1 cellular context compared by ENCODE assay signal in genomic region chr1:15788624-15789301, GRCh38.
A peak's percentile ranks its signal among the peaks of the same experiment; 100 is the strongest.
TF ChIP-seq lines count a peak whose summit lies in the region.

No MANE protein-coding gene starts in this region.

TF ChIP-seq in K562, 482 proteins besides CTCF, POLR2A, EP300 and RAD21 (continued from another document and continues in another):
- TF ChIP-seq JUND (IDR thresholded peaks at IDR 0.05; ENCODE audit: borderline replicate concordance, low read depth, low read length) (peak; percentile 76), JUND (tag; IDR thresholded peaks at IDR 0.05; ENCODE audit: borderline replicate concordance, low read depth, low read length) (peak; percentile 80; the same call in 2 of the 3 replicates), ZNF263 (CRISPR knock-in tag; IDR thresholded peaks at IDR 0.05; ENCODE audit: borderline replicate concordance) (no peak), FOXA3 (CRISPR knock-in tag; conservative IDR thresholded peaks at IDR 0.05 in 1 of 2, IDR thresholded peaks at IDR 0.05 in 1 of 2) (no peak; a peak in 1 of 4 replicates), KAT8 (IDR thresholded peaks at IDR 0.05; ENCODE audit: low read depth) (no peak), FIP1L1 (IDR thresholded peaks at IDR 0.05; ENCODE audit: low read depth, low read length, poor library complexity, severe bottlenecking) (no peak), ZNF75A (CRISPR knock-in tag; IDR thresholded peaks at IDR 0.05) (no peak), MGA (IDR thresholded peaks at IDR 0.05) (no peak), MNT (conservative IDR thresholded peaks at IDR 0.05) (no peak; a peak in 1 of 4 replicates), NEUROD1 (IDR thresholded peaks at IDR 0.05; ENCODE audit: borderline replicate concordance, low read depth, low read length, partially characterized antibody) (no peak), ADNP (tag; IDR thresholded peaks at IDR 0.05) (peak; percentile 0), HMG20A (CRISPR knock-in tag; conservative IDR thresholded peaks at IDR 0.05) (no peak), RFX7 (CRISPR knock-in tag; IDR thresholded peaks at IDR 0.05) (no peak), MYBL2 (IDR thresholded peaks at IDR 0.05; ENCODE audit: low read depth) (no peak), MYBL2 (CRISPR knock-in tag; IDR thresholded peaks at IDR 0.05; ENCODE audit: borderline replicate concordance) (no peak), TFAM (CRISPR knock-in tag; conservative IDR thresholded peaks at IDR 0.05) (no peak), SRSF3 (IDR thresholded peaks at IDR 0.05; ENCODE audit: insufficient read depth, low read length) (no peak), TAL1 (IDR thresholded peaks at IDR 0.05) (no peak), HDAC8 (tag; IDR thresholded peaks at IDR 0.05) (no peak), SNAPC5 (CRISPR knock-in tag; IDR thresholded peaks at IDR 0.05) (no peak), SRF (CRISPR knock-in tag; IDR thresholded peaks at IDR 0.05) (no peak), NRF1 (conservative IDR thresholded peaks at IDR 0.05 in 1 of 2, IDR thresholded peaks at IDR 0.05 in 1 of 2) (peak in 1 of 2 experiments; percentile 6; a peak in 2 of 4 replicates), KLF13 (tag; IDR thresholded peaks at IDR 0.05; ENCODE audit: borderline replicate concordance, low read depth) (no peak), XRCC5 (IDR thresholded peaks at IDR 0.05; ENCODE audit: low read depth, low read length) (no peak), JUN (IDR thresholded peaks at IDR 0.05; ENCODE audit: borderline replicate concordance, low read depth, low read length) (peak; percentile 78; the same call in 1 of the 2 replicates), JUN (CRISPR knock-in tag; IDR thresholded peaks at IDR 0.05; ENCODE audit: borderline replicate concordance) (no peak), DNMT1 (IDR thresholded peaks at IDR 0.05) (no peak), NCOA2 (IDR thresholded peaks at IDR 0.05; ENCODE audit: partially characterized antibody in 2 of 2) (no peak), RBM34 (IDR thresholded peaks at IDR 0.05; ENCODE audit: borderline replicate concordance, insufficient read depth, low read length) (no peak), NFYB (IDR thresholded peaks at IDR 0.05; ENCODE audit: extremely low read depth, insufficient read length) (no peak), ZNF354B (CRISPR knock-in tag; IDR thresholded peaks at IDR 0.05) (no peak), ATF6 (CRISPR knock-in tag; IDR thresholded peaks at IDR 0.05) (no peak), ZNF217 (CRISPR knock-in tag; IDR thresholded peaks at IDR 0.05) (no peak), GTF2A2 (tag; IDR thresholded peaks at IDR 0.05) (no peak), ZSCAN29 (IDR thresholded peaks at IDR 0.05) (no peak), CHCHD3 (CRISPR knock-in tag; IDR thresholded peaks at IDR 0.05) (no peak), U2AF1 (optimal IDR thresholded peaks at IDR 0.05; ENCODE audit: low read depth, low read length) (no peak), GABPA (tag; conservative IDR thresholded peaks at IDR 0.05; ENCODE audit: low read depth) (no peak), ZNF780A (CRISPR knock-in tag; IDR thresholded peaks at IDR 0.05) (no peak), ZNF224 (CRISPR knock-in tag; IDR thresholded peaks at IDR 0.05) (no peak), ATF7 (IDR thresholded peaks at IDR 0.05) (peak; percentile 31; the same call in 1 of the 2 replicates), RUNX1 (IDR thresholded peaks at IDR 0.05; ENCODE audit: low read depth) (no peak), RBM22 (IDR thresholded peaks at IDR 0.05; ENCODE audit: low read depth, low read length, poor library complexity, severe bottlenecking) (no peak)
- TF ChIP-seq, protein P1, sequence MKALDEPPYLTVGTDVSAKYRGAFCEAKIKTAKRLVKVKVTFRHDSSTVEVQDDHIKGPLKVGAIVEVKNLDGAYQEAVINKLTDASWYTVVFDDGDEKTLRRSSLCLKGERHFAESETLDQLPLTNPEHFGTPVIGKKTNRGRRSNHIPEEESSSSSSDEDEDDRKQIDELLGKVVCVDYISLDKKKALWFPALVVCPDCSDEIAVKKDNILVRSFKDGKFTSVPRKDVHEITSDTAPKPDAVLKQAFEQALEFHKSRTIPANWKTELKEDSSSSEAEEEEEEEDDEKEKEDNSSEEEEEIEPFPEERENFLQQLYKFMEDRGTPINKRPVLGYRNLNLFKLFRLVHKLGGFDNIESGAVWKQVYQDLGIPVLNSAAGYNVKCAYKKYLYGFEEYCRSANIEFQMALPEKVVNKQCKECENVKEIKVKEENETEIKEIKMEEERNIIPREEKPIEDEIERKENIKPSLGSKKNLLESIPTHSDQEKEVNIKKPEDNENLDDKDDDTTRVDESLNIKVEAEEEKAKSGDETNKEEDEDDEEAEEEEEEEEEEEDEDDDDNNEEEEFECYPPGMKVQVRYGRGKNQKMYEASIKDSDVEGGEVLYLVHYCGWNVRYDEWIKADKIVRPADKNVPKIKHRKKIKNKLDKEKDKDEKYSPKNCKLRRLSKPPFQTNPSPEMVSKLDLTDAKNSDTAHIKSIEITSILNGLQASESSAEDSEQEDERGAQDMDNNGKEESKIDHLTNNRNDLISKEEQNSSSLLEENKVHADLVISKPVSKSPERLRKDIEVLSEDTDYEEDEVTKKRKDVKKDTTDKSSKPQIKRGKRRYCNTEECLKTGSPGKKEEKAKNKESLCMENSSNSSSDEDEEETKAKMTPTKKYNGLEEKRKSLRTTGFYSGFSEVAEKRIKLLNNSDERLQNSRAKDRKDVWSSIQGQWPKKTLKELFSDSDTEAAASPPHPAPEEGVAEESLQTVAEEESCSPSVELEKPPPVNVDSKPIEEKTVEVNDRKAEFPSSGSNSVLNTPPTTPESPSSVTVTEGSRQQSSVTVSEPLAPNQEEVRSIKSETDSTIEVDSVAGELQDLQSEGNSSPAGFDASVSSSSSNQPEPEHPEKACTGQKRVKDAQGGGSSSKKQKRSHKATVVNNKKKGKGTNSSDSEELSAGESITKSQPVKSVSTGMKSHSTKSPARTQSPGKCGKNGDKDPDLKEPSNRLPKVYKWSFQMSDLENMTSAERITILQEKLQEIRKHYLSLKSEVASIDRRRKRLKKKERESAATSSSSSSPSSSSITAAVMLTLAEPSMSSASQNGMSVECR (CRISPR knock-in tag; IDR thresholded peaks at IDR 0.05): no peak
- TF ChIP-seq, protein P2, sequence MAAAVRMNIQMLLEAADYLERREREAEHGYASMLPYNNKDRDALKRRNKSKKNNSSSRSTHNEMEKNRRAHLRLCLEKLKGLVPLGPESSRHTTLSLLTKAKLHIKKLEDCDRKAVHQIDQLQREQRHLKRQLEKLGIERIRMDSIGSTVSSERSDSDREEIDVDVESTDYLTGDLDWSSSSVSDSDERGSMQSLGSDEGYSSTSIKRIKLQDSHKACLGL (CRISPR knock-in tag; IDR thresholded peaks at IDR 0.05; ENCODE audit: borderline replicate concordance, poor library complexity, severe bottlenecking): no peak
- TF ChIP-seq, protein P3, sequence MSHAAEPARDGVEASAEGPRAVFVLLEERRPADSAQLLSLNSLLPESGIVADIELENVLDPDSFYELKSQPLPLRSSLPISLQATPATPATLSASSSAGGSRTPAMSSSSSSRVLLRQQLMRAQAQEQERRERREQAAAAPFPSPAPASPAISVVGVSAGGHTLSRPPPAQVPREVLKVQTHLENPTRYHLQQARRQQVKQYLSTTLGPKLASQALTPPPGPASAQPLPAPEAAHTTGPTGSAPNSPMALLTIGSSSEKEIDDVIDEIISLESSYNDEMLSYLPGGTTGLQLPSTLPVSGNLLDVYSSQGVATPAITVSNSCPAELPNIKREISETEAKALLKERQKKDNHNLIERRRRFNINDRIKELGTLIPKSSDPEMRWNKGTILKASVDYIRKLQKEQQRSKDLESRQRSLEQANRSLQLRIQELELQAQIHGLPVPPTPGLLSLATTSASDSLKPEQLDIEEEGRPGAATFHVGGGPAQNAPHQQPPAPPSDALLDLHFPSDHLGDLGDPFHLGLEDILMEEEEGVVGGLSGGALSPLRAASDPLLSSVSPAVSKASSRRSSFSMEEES (CRISPR knock-in tag; IDR thresholded peaks at IDR 0.05): no peak
